9 cellular contexts compared by ENCODE assay signal in the genomic region with DNA sequence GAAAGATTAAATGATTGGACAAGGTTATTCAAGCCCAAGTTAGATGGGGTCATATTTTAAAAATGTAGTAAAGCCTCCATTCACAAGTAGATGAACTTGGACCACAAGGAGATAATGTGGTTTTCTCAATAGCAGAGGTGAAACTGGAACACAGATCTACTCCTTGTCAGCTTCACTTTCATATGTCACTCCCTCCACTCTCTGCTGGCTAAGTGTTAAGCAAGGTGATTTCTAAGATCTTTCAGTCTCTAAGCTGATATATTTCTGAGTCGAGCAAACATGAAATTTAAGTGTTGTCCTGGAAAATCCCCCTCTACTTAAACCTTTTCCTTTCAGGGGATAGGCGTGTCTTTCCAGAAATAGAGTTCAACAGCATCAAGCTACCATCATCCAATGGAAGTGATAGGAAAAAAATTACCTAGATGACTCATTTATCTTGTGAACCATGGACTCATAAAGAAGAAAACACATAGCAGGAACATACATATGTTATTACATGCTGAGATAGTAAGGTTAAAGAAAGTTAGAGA.
A peak's percentile ranks its signal among the peaks of the same experiment; 100 is the strongest.
DNase-seq lines count a peak whose midpoint lies in the region; ATAC-seq, FAIRE-seq and TF ChIP-seq lines count a peak whose summit lies in the region.
"Had no signal": no experiment of that assay in that cellular context is flagged by ENCODE, and none has a peak within 500 bp of the region (broad histone marks: within the 10 kb centered on the region; RNA-seq: fewer than 3 reads in every experiment).

No MANE protein-coding gene starts in this region.

- H3K9ac ChIP-seq in HepG2 (ENCODE audit: insufficient read depth, low read depth, low read length): no peak overlapping the region

- CTCF ChIA-PET in activated naive CD4-positive, alpha-beta T cell treated with anti-CD3 and anti-CD28 coated beads, Interleukin-2, amount 10 ng/mL, durations not matched to agents 7 days and 5 days (lab: Charles Lee): interaction anchor here (1.1 kb wide), 1 partner anchor 17 kb away, joined by 3 read pairs; no protein-coding TSS in a partner anchor
- CTCF ChIA-PET in HepG2 (lab: Yijun Ruan, JAX; ENCODE audit: low intra/inter-chr PET ratio, low total read pairs): no interaction called here

- peak overlapping the region; percentile 16 for H3K27ac Mint-ChIP-seq in activated naive CD4-positive, alpha-beta T cell treated with anti-CD3 and anti-CD28 coated beads, Interleukin-2, amount 10 ng/mL, durations not matched to agents 7 days and 5 days
- H3K27ac Mint-ChIP-seq in stimulated activated naive CD8-positive, alpha-beta T cell treated with anti-CD3 and anti-CD28 coated beads, Interleukin-15, amount 100 ng/mL, for 72 hours: no peak overlapping the region
- H3K27ac Mint-ChIP-seq: IgD-negative memory B cell had no signal

- TF ChIP-seq RAD21 in HepG2 (CRISPR knock-in tag; IDR thresholded peaks at IDR 0.05): no peak

- H3K27me3 ChIP-seq in HepG2 (ENCODE audit: control insufficient read depth in 1 of 2, insufficient read depth in 2 of 2, low read length in 2 of 2): no peaks in the 10 kb centered on the region

- no peaks in the 10 kb centered on the region for H3K36me3 ChIP-seq in HepG2 (replicated peaks in 1 of 2; ENCODE audit: control insufficient read depth in 1 of 2, insufficient read depth in 2 of 2, low read length in 2 of 2)

- H3K4me2 ChIP-seq in HepG2 (ENCODE audit: low read depth, low read length): no peak overlapping the region

- no peak for DNase-seq in activated naive CD4-positive, alpha-beta T cell treated with anti-CD3 and anti-CD28 coated beads, Interleukin-2, amount 10 ng/mL, durations not matched to agents 7 days and 5 days
- DNase-seq in activated naive CD4-positive, alpha-beta T cell (lab: John Stamatoyannopoulos, UW): no peak
- DNase-seq in stimulated activated naive CD8-positive, alpha-beta T cell treated with anti-CD3 and anti-CD28 coated beads, Interleukin-15, amount 100 ng/mL, for 72 hours: peak; percentile 15 to 18
- DNase-seq in HepG2 (ENCODE audit: low spot score) (no peak), putamen (ENCODE audit: low spot score) (no peak), foreskin melanocyte (no peak)

- H3K27ac ChIP-seq in HepG2 (ENCODE audit: extremely low read length, insufficient read depth, low read length): no peak overlapping the region

- peaks cover 10% of the 10 kb centered on the region for H3K4me1 Mint-ChIP-seq in activated naive CD4-positive, alpha-beta T cell treated with anti-CD3 and anti-CD28 coated beads, Interleukin-2, amount 10 ng/mL, durations not matched to agents 7 days and 5 days
- H3K4me1 Mint-ChIP-seq in stimulated activated naive CD8-positive, alpha-beta T cell treated with anti-CD3 and anti-CD28 coated beads, Interleukin-15, amount 100 ng/mL, for 72 hours: peaks cover 22% of the 10 kb centered on the region

- no peaks in the 10 kb centered on the region for H3K9me3 ChIP-seq in HepG2 (ENCODE audit: low read length)

- no peak overlapping the region for H3K4me3 Mint-ChIP-seq in activated naive CD4-positive, alpha-beta T cell treated with anti-CD3 and anti-CD28 coated beads, Interleukin-2, amount 10 ng/mL, durations not matched to agents 7 days and 5 days
- peak overlapping the region in 1 of 2 donors; percentile 41 for H3K4me3 Mint-ChIP-seq in stimulated activated naive CD8-positive, alpha-beta T cell treated with anti-CD3 and anti-CD28 coated beads, Interleukin-15, amount 100 ng/mL, for 72 hours
- H3K4me3 Mint-ChIP-seq: IgD-negative memory B cell had no signal

- no peaks in the 10 kb centered on the region for H3K4me1 ChIP-seq in HepG2 (ENCODE audit: insufficient read depth, low read length)

- TF ChIP-seq POLR2A in HepG2 (IDR thresholded peaks at IDR 0.05; ENCODE audit: insufficient read depth in 1 of 2, low read depth in 2 of 2, low read length in 2 of 2): no peak

- peaks cover 2% of the 10 kb centered on the region for H3K9me3 Mint-ChIP-seq in activated naive CD4-positive, alpha-beta T cell treated with anti-CD3 and anti-CD28 coated beads, Interleukin-2, amount 10 ng/mL, durations not matched to agents 7 days and 5 days
- H3K9me3 Mint-ChIP-seq in stimulated activated naive CD8-positive, alpha-beta T cell treated with anti-CD3 and anti-CD28 coated beads, Interleukin-15, amount 100 ng/mL, for 72 hours: peaks cover 5 to 8% of the 10 kb centered on the region in 2 donors

- H3K79me2 ChIP-seq in HepG2 (ENCODE audit: insufficient read depth, low read length): no peaks in the 10 kb centered on the region

- TF ChIP-seq EP300 in HepG2 (IDR thresholded peaks at IDR 0.05; ENCODE audit: low read depth in 2 of 2, low read length in 2 of 2) (no peak), HepG2 (CRISPR knock-in tag; IDR thresholded peaks at IDR 0.05; ENCODE audit: borderline replicate concordance) (no peak)

- ATAC-seq in HG02678 (IDR thresholded peaks at IDR 0.05; ENCODE audit: unreplicated experiment) (peak; percentile 92), HG03575 (IDR thresholded peaks at IDR 0.05; ENCODE audit: extremely low read depth, insufficient number of reproducible peaks, low FRiP score, unreplicated experiment) (peak; percentile 72), HepG2 (no peak)
- peak; percentile 99 for ATAC-seq in stimulated activated naive CD8-positive, alpha-beta T cell treated with anti-CD3 and anti-CD28 coated beads, Interleukin-15, amount 100 ng/mL, for 72 hours

- in situ Hi-C loops in HepG2 (cut with HindIII; ENCODE audit: extremely low pct_ligation_motif_present, low pct_unique_long_range_greater_than_20kb): no loop called here

- POLR2A ChIA-PET in HepG2 (lab: Yijun Ruan, JAX): no interaction called here

- no peak overlapping the region for H3K4me3 ChIP-seq in HepG2 (replicated peaks in 1 of 3; ENCODE audit: insufficient read depth in 1 of 3, low read depth in 2 of 3, low read length in 3 of 3)

- H2AFZ ChIP-seq in HepG2 (ENCODE audit: low read length): no peak overlapping the region

- H4K20me1 ChIP-seq in HepG2 (ENCODE audit: insufficient read depth, low read length): no peaks in the 10 kb centered on the region

- WGBS in HepG2 (ENCODE audit: low lambda C conversion rate): 0% methylated on average over 2 of the region's 2 CpGs

- intact Hi-C loops in HepG2 (cut with micrococcal nuclease; ENCODE audit: unreplicated experiment): no loop called here

- no TSS peak for BruUV-seq in HepG2 (replicated peaks; lab: Mats Ljungman, UMichigan)

- TF ChIP-seq CTCF in HepG2 (CRISPR knock-in tag; IDR thresholded peaks at IDR 0.05): no peak

- FAIRE-seq in HepG2 (lab: Jason Lieb, UNC): no peak

- no peaks in the 10 kb centered on the region for H3K27me3 Mint-ChIP-seq in activated naive CD4-positive, alpha-beta T cell treated with anti-CD3 and anti-CD28 coated beads, Interleukin-2, amount 10 ng/mL, durations not matched to agents 7 days and 5 days
- no peaks in the 10 kb centered on the region for H3K27me3 Mint-ChIP-seq in stimulated activated naive CD8-positive, alpha-beta T cell treated with anti-CD3 and anti-CD28 coated beads, Interleukin-15, amount 100 ng/mL, for 72 hours
- H3K27me3 Mint-ChIP-seq: IgD-negative memory B cell had no signal

- H3K36me3 Mint-ChIP-seq in activated naive CD4-positive, alpha-beta T cell treated with anti-CD3 and anti-CD28 coated beads, Interleukin-2, amount 10 ng/mL, durations not matched to agents 7 days and 5 days: no peaks in the 10 kb centered on the region
- H3K36me3 Mint-ChIP-seq: IgD-negative memory B cell had no signal

TF ChIP-seq in HepG2, 621 proteins besides CTCF, POLR2A, EP300 and RAD21 (continues in another document):
- no peak for TF ChIP-seq FOSL1 (CRISPR knock-in tag; IDR thresholded peaks at IDR 0.05; ENCODE audit: borderline replicate concordance)
- no peak for TF ChIP-seq ZNF614 (CRISPR knock-in tag; IDR thresholded peaks at IDR 0.05; ENCODE audit: borderline replicate concordance)
- no peak for TF ChIP-seq HES4 (CRISPR knock-in tag; IDR thresholded peaks at IDR 0.05; ENCODE audit: borderline replicate concordance)
- TF ChIP-seq, protein P1, sequence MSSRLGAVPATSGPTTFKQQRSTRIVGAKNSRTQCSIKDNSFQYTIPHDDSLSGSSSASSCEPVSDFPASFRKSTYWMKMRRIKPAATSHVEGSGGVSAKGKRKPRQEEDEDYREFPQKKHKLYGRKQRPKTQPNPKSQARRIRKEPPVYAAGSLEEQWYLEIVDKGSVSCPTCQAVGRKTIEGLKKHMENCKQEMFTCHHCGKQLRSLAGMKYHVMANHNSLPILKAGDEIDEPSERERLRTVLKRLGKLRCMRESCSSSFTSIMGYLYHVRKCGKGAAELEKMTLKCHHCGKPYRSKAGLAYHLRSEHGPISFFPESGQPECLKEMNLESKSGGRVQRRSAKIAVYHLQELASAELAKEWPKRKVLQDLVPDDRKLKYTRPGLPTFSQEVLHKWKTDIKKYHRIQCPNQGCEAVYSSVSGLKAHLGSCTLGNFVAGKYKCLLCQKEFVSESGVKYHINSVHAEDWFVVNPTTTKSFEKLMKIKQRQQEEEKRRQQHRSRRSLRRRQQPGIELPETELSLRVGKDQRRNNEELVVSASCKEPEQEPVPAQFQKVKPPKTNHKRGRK (CRISPR knock-in tag; IDR thresholded peaks at IDR 0.05): no peak
- no peak for TF ChIP-seq NFATC3 (CRISPR knock-in tag; IDR thresholded peaks at IDR 0.05)
- TF ChIP-seq ZBTB38 (CRISPR knock-in tag; IDR thresholded peaks at IDR 0.05): no peak
- TF ChIP-seq AHR (CRISPR knock-in tag; IDR thresholded peaks at IDR 0.05): no peak
- no peak for TF ChIP-seq HOXD1 (CRISPR knock-in tag; IDR thresholded peaks at IDR 0.05)
- TF ChIP-seq CREM (IDR thresholded peaks at IDR 0.05): no peak
- TF ChIP-seq CREM (CRISPR knock-in tag; IDR thresholded peaks at IDR 0.05): no peak
- TF ChIP-seq, protein P2, sequence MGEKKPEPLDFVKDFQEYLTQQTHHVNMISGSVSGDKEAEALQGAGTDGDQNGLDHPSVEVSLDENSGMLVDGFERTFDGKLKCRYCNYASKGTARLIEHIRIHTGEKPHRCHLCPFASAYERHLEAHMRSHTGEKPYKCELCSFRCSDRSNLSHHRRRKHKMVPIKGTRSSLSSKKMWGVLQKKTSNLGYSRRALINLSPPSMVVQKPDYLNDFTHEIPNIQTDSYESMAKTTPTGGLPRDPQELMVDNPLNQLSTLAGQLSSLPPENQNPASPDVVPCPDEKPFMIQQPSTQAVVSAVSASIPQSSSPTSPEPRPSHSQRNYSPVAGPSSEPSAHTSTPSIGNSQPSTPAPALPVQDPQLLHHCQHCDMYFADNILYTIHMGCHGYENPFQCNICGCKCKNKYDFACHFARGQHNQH (CRISPR knock-in tag; IDR thresholded peaks at IDR 0.05): no peak

Comparison
In these comparisons a context has a peak if more than half of its experiments do, and no peak if none do; other contexts are left out.
1. DNase-seq: peak in stimulated activated naive CD8-positive, alpha-beta T cell treated with anti-CD3 and anti-CD28 coated beads, Interleukin-15, amount 100 ng/mL, for 72 hours (2 of 2); none in activated naive CD4-positive, alpha-beta T cell treated with anti-CD3 and anti-CD28 coated beads, Interleukin-2, amount 10 ng/mL, durations not matched to agents 7 days and 5 days (single experiment), activated naive CD4-positive, alpha-beta T cell (0 of 4), HepG2 (single experiment), putamen (single experiment) and foreskin melanocyte (single experiment).